23 cellular contexts compared by ENCODE assay signal in genomic region chr9:130478152-130478551, GRCh38. TPM values are rescaled to one million over a fixed set of nuclear protein-coding genes. Genes with fewer than 3 reads are reported as not detected.
DNase-seq lines count a peak whose midpoint lies in the region; ATAC-seq, FAIRE-seq and TF ChIP-seq lines count a peak whose summit lies in the region.
"Had no signal": no experiment of that assay in that cellular context is flagged by ENCODE, and none has a peak within 500 bp of the region (broad histone marks: within the 10 kb centered on the region; RNA-seq: fewer than 3 reads in every experiment).

No MANE protein-coding gene starts in this region.

- no peaks in the 10 kb centered on the region for H3K36me3 Mint-ChIP-seq in CD8-positive, alpha-beta memory T cell
- H3K36me3 Mint-ChIP-seq: CD8-positive, alpha-beta T cell had no signal

- H4K91ac ChIP-seq in neuronal stem cell (ENCODE audit: low read depth, low read length, poor library complexity), result no peak overlapping the region

- H3K9me3 ChIP-seq in SJCRH30 (replicated peaks), result no peaks in the 10 kb centered on the region
- no peaks in the 10 kb centered on the region for H3K9me3 ChIP-seq in K562 (replicated peaks; ENCODE audit: control insufficient read depth, insufficient read depth, low read depth, low read length)
- peaks cover 0 to 1% of the 10 kb centered on the region in 2 donors for H3K9me3 ChIP-seq in neuronal stem cell (replicated peaks in 1 of 2; ENCODE audit: control insufficient read depth in 2 of 2, insufficient read depth in 1 of 2, low read depth in 1 of 2, low read length in 2 of 2)
- H3K9me3 ChIP-seq in CD8-positive, alpha-beta memory T cell (ENCODE audit: low read length), result no peaks in the 10 kb centered on the region
- H3K9me3 ChIP-seq: A549; BLaER1 treated with 17β-estradiol and CSF1 and Interleukin-3, amounts not matched to agents 10 nM and 100 nM had no signal

- no peak for TF ChIP-seq POLR2A in K562 (conservative IDR thresholded peaks at IDR 0.05)

- TF ChIP-seq EP300 in K562 (IDR thresholded peaks at IDR 0.05; ENCODE audit: low read length), result no peak

- no peak overlapping the region for H2BK120ac ChIP-seq in neuronal stem cell (ENCODE audit: low read depth, low read length)

- WGBS in K562 (ENCODE audit: insufficient coverage, low coverage, missing lambda C conversion rate), result 24% methylated on average over 4 of the region's 9 CpGs
- no CpG with 5 or more reads among the region's 9 CpGs for WGBS in neuronal stem cell (ENCODE audit: extremely low coverage in 2 of 2, insufficient read length in 2 of 2, insufficient replicate concordance in 1 of 2), 2 donors

- peaks cover 14 to 21% of the 10 kb centered on the region in 2 donors for H3K27me3 Mint-ChIP-seq in CD8-positive, alpha-beta memory T cell

- H2BK5ac ChIP-seq in neuronal stem cell (ENCODE audit: low read length), result peak overlapping the region; percentile 58

- no peaks in the 10 kb centered on the region for H3K27me3 ChIP-seq in SJCRH30
- peaks cover 0 to 23% of the 10 kb centered on the region in 2 experiments; a peak in 3 of 5 replicates for H3K27me3 ChIP-seq in K562 (ENCODE audit: control insufficient read depth in 2 of 2, insufficient read depth in 2 of 2, low read length in 2 of 2)
- peaks cover 0 to 95% (median 0%) of the 10 kb centered on the region in 3 experiments for H3K27me3 ChIP-seq in neuronal stem cell (ENCODE audit: control insufficient read depth in 3 of 3, insufficient read depth in 3 of 3, low read depth in 1 of 3, low read length in 3 of 3)
- peaks cover under 1% of the 10 kb centered on the region for H3K27me3 ChIP-seq in CD8-positive, alpha-beta memory T cell (ENCODE audit: insufficient read depth, low read length, poor library complexity, severe bottlenecking)

- H3K4me2 ChIP-seq in K562 (ENCODE audit: insufficient read depth, low read length) (no peak overlapping the region), neuronal stem cell (ENCODE audit: insufficient read depth, low read length, poor library complexity, severe bottlenecking) (no peak overlapping the region)
- H3K4me2 ChIP-seq: A549; BLaER1 treated with 17β-estradiol and CSF1 and Interleukin-3, amounts not matched to agents 10 nM and 100 nM had no signal

- H2AFZ ChIP-seq in K562 (ENCODE audit: low read depth, low read length) (no peak overlapping the region), neuronal stem cell (ENCODE audit: low read length) (no peak overlapping the region)

- H3K9ac ChIP-seq in K562 (ENCODE audit: insufficient read depth in 1 of 2, low read depth in 2 of 2, low read length in 2 of 2) (no peak overlapping the region), neuronal stem cell (ENCODE audit: low read depth, low read length, poor library complexity) (peak overlapping the region; percentile 60)
- H3K9ac ChIP-seq: BLaER1 treated with 17β-estradiol and CSF1 and Interleukin-3, amounts not matched to agents 10 nM and 100 nM had no signal

- intact Hi-C loops in K562 (cut with micrococcal nuclease), result no loop called here

- ATAC-seq in K562, result no peak
- ATAC-seq: A549; CD8-positive, alpha-beta T cell had no signal

- peaks cover 0 to 5% (median 0%) of the 10 kb centered on the region in 3 donors for H3K4me1 Mint-ChIP-seq in CD8-positive, alpha-beta memory T cell
- H3K4me1 Mint-ChIP-seq: B cell had no signal

- no peaks in the 10 kb centered on the region for H3K79me2 ChIP-seq in K562 (ENCODE audit: control insufficient read depth, insufficient read depth, low read length)

- TF ChIP-seq CTCF in K562 (IDR thresholded peaks at IDR 0.05 in 2 of 3, conservative IDR thresholded peaks at IDR 0.05 in 1 of 3; ENCODE audit: insufficient read depth in 2 of 3, low read depth in 1 of 3, low read length in 3 of 3), result no peak

- no peak overlapping the region for H3K27ac Mint-ChIP-seq in CD8-positive, alpha-beta memory T cell
- H3K27ac Mint-ChIP-seq: B cell; CD4-positive, alpha-beta T cell; CD8-positive, alpha-beta T cell had no signal

- in situ Hi-C loops in K562 (cut with MboI), result no loop called here

- peak overlapping the region; percentile 96 for H2BK12ac ChIP-seq in neuronal stem cell (ENCODE audit: low read length)

- DNase-seq in NCI-H82 (lab: John Stamatoyannopoulos, UW) (peak; percentile 90), NCI-H82 treated with DMSO at 0.1 percent for 48 hours (lab: John Stamatoyannopoulos, UW; ENCODE audit: unreplicated experiment) (no peak), SJCRH30 (peak; percentile 53 to 68), K562 (ENCODE audit: extremely low read depth in 1 of 4, low spot score in 3 of 4) (no peak), neuronal stem cell (ENCODE audit: low spot score) (no peak), NCI-H526 treated with DMSO at 0.1 percent for 48 hours (lab: John Stamatoyannopoulos, UW) (no peak), HCEC 1CT (no peak)
- DNase-seq in CD8-positive, alpha-beta memory T cell, result no peak
- DNase-seq: AML-193; CD4-positive, alpha-beta T cell; CD8-positive, alpha-beta T cell; COR-L47; DMS79 treated with DMSO at 0.1 percent for 48 hours; GF-D8 had no signal

- H3K14ac ChIP-seq in neuronal stem cell (ENCODE audit: low read length), result peak overlapping the region; percentile 50

- H3K4ac ChIP-seq in neuronal stem cell (ENCODE audit: low read length), result no peak overlapping the region

- peak overlapping the region; percentile 92 for H2BK15ac ChIP-seq in neuronal stem cell (ENCODE audit: low read length)

- POLR2A ChIA-PET in K562 (lab: Yijun Ruan, JAX), result interaction anchor here (1.2 to 1.5 kb wide), 2 partner anchors 8 to 54 kb away, joined by 3 to 4 read pairs; no protein-coding TSS in a partner anchor
- POLR2A ChIA-PET in CD8-positive, alpha-beta memory T cell (lab: Charles Lee), result no interaction called here

- H3K36me3 ChIP-seq in SJCRH30 (peaks cover 31% of the 10 kb centered on the region), K562 (ENCODE audit: control insufficient read depth, insufficient read depth, low read length) (no peaks in the 10 kb centered on the region), neuronal stem cell (replicated peaks in 1 of 2; ENCODE audit: control insufficient read depth in 2 of 2, insufficient read depth in 2 of 2, low read length in 2 of 2) (no peaks in the 10 kb centered on the region)
- no peaks in the 10 kb centered on the region for H3K36me3 ChIP-seq in CD8-positive, alpha-beta memory T cell (ENCODE audit: insufficient read depth, low read length)

- H3K4me3 Mint-ChIP-seq in CD8-positive, alpha-beta memory T cell, result no peak overlapping the region
- H3K4me3 Mint-ChIP-seq: B cell; CD4-positive, alpha-beta T cell; CD8-positive, alpha-beta T cell had no signal

- H3K4me3 ChIP-seq in SJCRH30, result peak overlapping the region; percentile 61
- no peak overlapping the region for H3K4me3 ChIP-seq in K562
- H3K4me3 ChIP-seq in neuronal stem cell (ENCODE audit: low read length in 2 of 2), result no peak overlapping the region
- no peak overlapping the region for H3K4me3 ChIP-seq in CD8-positive, alpha-beta memory T cell (ENCODE audit: low read length)
- H3K4me3 ChIP-seq: A549; BLaER1 treated with 17β-estradiol and CSF1 and Interleukin-3, amounts not matched to agents 10 nM and 100 nM had no signal

- H3K27ac ChIP-seq in SJCRH30, result peak overlapping the region; percentile 99
- H3K27ac ChIP-seq in K562 (ENCODE audit: extremely low read depth, low read depth, low read length), result no peak overlapping the region
- no peak overlapping the region for H3K27ac ChIP-seq in neuronal stem cell (replicated peaks; ENCODE audit: low read length)
- no peak overlapping the region for H3K27ac ChIP-seq in CD8-positive, alpha-beta memory T cell (ENCODE audit: low read depth, low read length)
- H3K27ac ChIP-seq: 22Rv1; A549; BLaER1 treated with 17β-estradiol and CSF1 and Interleukin-3, amounts not matched to agents 10 nM and 100 nM; C4-2B had no signal

- H2AK5ac ChIP-seq in neuronal stem cell (ENCODE audit: low read depth, low read length), result peak overlapping the region; percentile 99

- H3K9me3 Mint-ChIP-seq in CD8-positive, alpha-beta memory T cell, result no peaks in the 10 kb centered on the region
- H3K9me3 Mint-ChIP-seq: CD4-positive, alpha-beta T cell; CD8-positive, alpha-beta T cell had no signal

- FAIRE-seq in K562 (lab: Jason Lieb, UNC), result no peak
- FAIRE-seq: A549, G401.6, GM12891, GM19239 had no signal

- CTCF ChIA-PET in K562 (lab: Yijun Ruan, JAX; ENCODE audit: low intra/inter-chr PET ratio), result interaction anchor here (0.5 kb wide), 1 partner anchor 143 kb away, joined by 3 read pairs; no protein-coding TSS in a partner anchor
- CTCF ChIA-PET in CD8-positive, alpha-beta memory T cell (lab: Charles Lee), result no interaction called here

- H3K4me1 ChIP-seq in SJCRH30 (peaks cover 73% of the 10 kb centered on the region), K562 (replicated peaks in 1 of 2; ENCODE audit: control insufficient read depth in 2 of 2, insufficient read depth in 2 of 2, low read length in 2 of 2) (peaks cover 0 to 31% of the 10 kb centered on the region in 2 experiments; a peak in 3 of 5 replicates), neuronal stem cell (ENCODE audit: control insufficient read depth in 2 of 2, insufficient read depth in 1 of 2, low read depth in 1 of 2, low read length in 2 of 2) (peaks cover 19 to 33% of the 10 kb centered on the region in 2 donors)
- H3K4me1 ChIP-seq in CD8-positive, alpha-beta memory T cell (ENCODE audit: insufficient read depth, low read length), result no peaks in the 10 kb centered on the region
- H3K4me1 ChIP-seq: A549; BLaER1 treated with 17β-estradiol and CSF1 and Interleukin-3, amounts not matched to agents 10 nM and 100 nM had no signal

- no peak for TF ChIP-seq RAD21 in K562 (CRISPR knock-in tag; conservative IDR thresholded peaks at IDR 0.05 in 1 of 2, IDR thresholded peaks at IDR 0.05 in 1 of 2)

- H3K79me1 ChIP-seq in neuronal stem cell (ENCODE audit: low read depth, low read length), result no peaks in the 10 kb centered on the region

- no peak overlapping the region for H4K8ac ChIP-seq in neuronal stem cell (ENCODE audit: low read depth, low read length)

- no peak overlapping the region for H3K23ac ChIP-seq in neuronal stem cell (ENCODE audit: low read depth, low read length, poor library complexity)

- 0 out of 2 replicates have a peak, but pooled peaks cover 9% of the 10 kb centered on the region for H4K20me1 ChIP-seq in K562 (replicated peaks; ENCODE audit: control insufficient read depth, insufficient read depth, low read length)

- no peaks in the 10 kb centered on the region for H3K9me1 ChIP-seq in K562 (ENCODE audit: control insufficient read depth, insufficient read depth, low read length)

- no TSS peak for BruUV-seq in K562 (replicated peaks; lab: Mats Ljungman, UMichigan)

- H3K18ac ChIP-seq in neuronal stem cell (ENCODE audit: low read length), result peak overlapping the region; percentile 91

RNA-seq across cellular contexts. Expression of gene ASS1, which starts 33.4 kb away (rescaled TPM):
- 1,949 and 1,974 TPM in 2 replicates for total RNA-seq in SJCRH30 (2014; rRNA removed; shearing (Covaris generic))
- total RNA-seq in K562 (2011; cell fraction: chromatin; rRNA removed; ENCODE audit: low replicate concordance), result 1.7 and 3.4 TPM in 2 replicates
- 2.6 and 4.0 TPM in 2 replicates for total RNA-seq in K562 (2011; cell fraction: nucleolus; rRNA removed)
- 1.6 and 2.4 TPM in 2 replicates for total RNA-seq in K562 (2011; cell fraction: nucleoplasm; rRNA removed)
- total RNA-seq in K562 (2014; rRNA removed) (4.6 and 4.8 TPM in 2 replicates), K562 (2014; rRNA removed; fragmentation: Illumina TruSeq; extraction: Trizol) (2.2 and 4.2 TPM in 2 replicates), K562 (2015; rRNA removed; fragmentation: Illumina TruSeq; extraction: Trizol) (1.5 and 1.7 TPM in 2 replicates), K562 (2021) (3.7 TPM in 2 replicates)
- polyA plus RNA-seq in K562 (2011; rRNA removed) (2.9 and 4.7 TPM in 2 replicates), K562 (2014; fragmentation: Illumina TruSeq; extraction: Trizol) (5.7 and 5.9 TPM in 2 replicates), K562 (2014; fragmentation: Nextera tagmentation; extraction: Ambion mirVana) (1 to 10 TPM; 1.7 to 3.6 TPM), K562 (2014; rRNA removed) (3.8 and 6.5 TPM in 2 replicates)
- polyA plus RNA-seq in K562 (2011; cell fraction: cytosol; rRNA removed), result 3.0 and 5.3 TPM in 2 replicates
- polyA plus RNA-seq in K562 (2011; cell fraction: nucleus; rRNA removed), result 1.8 and 3.1 TPM in 2 replicates
- 2.6 and 82.8 TPM in 2 replicates for polyA plus RNA-seq in K562 (2012)
- 1.8 and 4.5 TPM in 2 replicates for polyA minus RNA-seq in K562 (2011; rRNA and poly(A)+ RNA removed)
- polyA minus RNA-seq in K562 (2011; cell fraction: cytosol; rRNA and poly(A)+ RNA removed), result 13.4 and 14.5 TPM in 2 replicates
- polyA minus RNA-seq in K562 (2011; cell fraction: nucleus; rRNA and poly(A)+ RNA removed), result 2.6 and 3.0 TPM in 2 replicates
- polyA plus RNA-seq in neuronal stem cell (2013, experiment 1 of 2), result 19.7 TPM
- polyA plus RNA-seq in neuronal stem cell (2013, experiment 2 of 2), result 19.8 TPM
- 1 to 10 TPM; 2.3 to 3.4 TPM for total RNA-seq in CD8-positive, alpha-beta memory T cell
- polyA plus RNA-seq in CD8-positive, alpha-beta memory T cell, result not detected
- total RNA-seq: A172; CD4-positive, alpha-beta T cell; CD8-positive, alpha-beta T cell had no signal

Comparison
In these comparisons a context has a peak if more than half of its experiments do, and no peak if none do; other contexts are left out.
1. DNase-seq: peak in NCI-H82 (single experiment) and SJCRH30 (2 of 2); none in NCI-H82 treated with DMSO at 0.1 percent for 48 hours (single experiment), K562 (0 of 4), neuronal stem cell (single experiment), CD8-positive, alpha-beta memory T cell (0 of 5), NCI-H526 treated with DMSO at 0.1 percent for 48 hours (single experiment) and HCEC 1CT (single experiment).
2. RNA of gene ASS1, which starts 33.4 kb away (total RNA-seq): 1,949 to 1,974 TPM in SJCRH30; 1.5 to 4.8 TPM in K562 and 2.3 to 3.4 TPM in CD8-positive, alpha-beta memory T cell; every median in the first group is over 100 times any median in the second.